9 cellular contexts compared by ENCODE assay signal in genomic region chr17:37770631-37771518, GRCh38. TPM values are rescaled to one million over a fixed set of nuclear protein-coding genes. Genes with fewer than 3 reads are reported as not detected.
DNase-seq lines count a peak whose midpoint lies in the region; ATAC-seq and TF ChIP-seq lines count a peak whose summit lies in the region.
"Had no signal": no experiment of that assay in that cellular context is flagged by ENCODE, and none has a peak within 500 bp of the region (broad histone marks: within the 10 kb centered on the region; RNA-seq: fewer than 3 reads in every experiment).

No MANE protein-coding gene starts in this region.

- H3K27ac ChIP-seq in coronary artery, result no peak overlapping the region
- H3K27ac ChIP-seq: neutrophil had no signal

- peak; percentile 46 for DNase-seq in ELF-1 (ENCODE audit: low read depth, low spot score)
- DNase-seq in LoVo (ENCODE audit: low spot score), result peak; percentile 62
- DNase-seq in SK-MEL-5 (ENCODE audit: low read depth, low spot score), result peak; percentile 71
- no peak for DNase-seq in coronary artery (ENCODE audit: low spot score)
- DNase-seq in medulla oblongata (ENCODE audit: extremely low spot score), result peak; percentile 23
- DNase-seq in effector CD8-positive, alpha-beta T cell (lab: John Stamatoyannopoulos, UW), result no peak

- TF ChIP-seq CTCF in coronary artery (IDR thresholded peaks at IDR 0.05), result peak; percentile 17

- in situ Hi-C loops in SK-MEL-5 (cut with HindIII; ENCODE audit: low pct_unique_long_range_greater_than_20kb, low sequenced_read_pairs), result no loop called here

- no peak overlapping the region for H3K4me3 ChIP-seq in coronary artery

- ATAC-seq in HG03039 (IDR thresholded peaks at IDR 0.05; ENCODE audit: unreplicated experiment) (no peak), HG02610 (IDR thresholded peaks at IDR 0.05; ENCODE audit: unreplicated experiment) (no peak)

RNA-seq across cellular contexts. Expression of gene HNF1B, which starts 26.0 kb away (rescaled TPM):
- not detected in 2 replicates for total RNA-seq in SK-MEL-5 (2014; rRNA removed; shearing (Covaris generic))
- polyA plus RNA-seq in SK-MEL-5 (2015; cell fraction: cytosol; rRNA removed), result not detected in 2 replicates
- polyA plus RNA-seq in SK-MEL-5 (2015; cell fraction: nucleus; rRNA removed), result not detected in 2 replicates

Comparison
In these comparisons a context has a peak if more than half of its experiments do, and no peak if none do; other contexts are left out.
1. DNase-seq: peak in ELF-1 (single experiment), LoVo (single experiment), SK-MEL-5 (single experiment) and medulla oblongata (single experiment); none in coronary artery (single experiment) and effector CD8-positive, alpha-beta T cell (single experiment).